Comparison of ENCODE assay signal across 16 cellular contexts in genomic region chr5:99460701-99461100, GRCh38.
DNase-seq lines count a peak whose midpoint lies in the region; ATAC-seq lines count a peak whose summit lies in the region.
"Had no signal": no experiment of that assay in that cellular context is flagged by ENCODE, and none has a peak within 500 bp of the region (broad histone marks: within the 10 kb centered on the region; RNA-seq: fewer than 3 reads in every experiment).

No MANE protein-coding gene starts in this region.

- peak; percentile 42 for DNase-seq in COLO829 (ENCODE audit: low spot score)
- DNase-seq in NCI-H69 (lab: John Stamatoyannopoulos, UW) = peak; percentile 62
- DNase-seq in dermis blood vessel endothelial cell = peak; percentile 11
- peak; percentile 11 for DNase-seq in kidney tubule cell (ENCODE audit: low spot score)
- no peak for DNase-seq in DMS114 treated with DMSO at 0.1 percent for 48 hours (lab: John Stamatoyannopoulos, UW; ENCODE audit: unreplicated experiment)
- no peak for DNase-seq in nucleus accumbens (lab: John Stamatoyannopoulos, UW)
- DNase-seq: 8988T; ACHN; Calu3; CD4-positive, CD25-positive, alpha-beta regulatory T cell; DMS153; DND-41; GDM1; H7 had no signal

- no peak for ATAC-seq in HG03135 (IDR thresholded peaks at IDR 0.05; ENCODE audit: unreplicated experiment)
- ATAC-seq: GM23338 had no signal

Comparison
In these comparisons a context has a peak if more than half of its experiments do, and no peak if none do; other contexts are left out.
1. DNase-seq: peak in COLO829 (single experiment), NCI-H69 (single experiment), dermis blood vessel endothelial cell (single experiment) and kidney tubule cell (single experiment); none in DMS114 treated with DMSO at 0.1 percent for 48 hours (single experiment) and nucleus accumbens (0 of 56).